ENCODE assay signal across 20 cellular contexts in the genomic region with DNA sequence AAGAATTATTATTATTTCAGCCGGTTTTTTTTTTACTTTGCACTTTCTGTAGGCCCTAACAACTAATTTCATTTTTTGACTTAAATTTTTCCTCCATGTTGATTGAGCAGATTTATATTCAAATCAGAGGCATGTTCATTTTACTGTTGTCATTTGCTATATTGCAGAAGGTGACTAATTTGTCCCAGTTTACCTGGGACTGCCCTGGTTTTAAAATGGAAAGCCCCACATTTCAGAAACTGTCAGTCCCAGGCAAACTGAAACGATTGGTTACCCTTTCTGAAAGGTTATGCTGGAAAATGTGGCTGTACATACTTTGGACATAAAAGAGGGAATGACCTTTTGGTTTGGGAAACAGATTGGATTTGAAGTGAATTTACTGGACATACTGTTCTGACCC.
DNase-seq lines count a peak whose midpoint lies in the region; ATAC-seq lines count a peak whose summit lies in the region.
"Had no signal": no experiment of that assay in that cellular context is flagged by ENCODE, and none has a peak within 500 bp of the region (broad histone marks: within the 10 kb centered on the region; RNA-seq: fewer than 3 reads in every experiment).

No MANE protein-coding gene starts in this region.

- H3K9me3 ChIP-seq in right cardiac atrium (ENCODE audit: control insufficient read depth, low read length), result no peaks in the 10 kb centered on the region
- H3K9me3 ChIP-seq: lower lobe of right lung had no signal

- WGBS in right cardiac atrium, result 75% methylated on average over 2 of the region's 2 CpGs

- no peaks in the 10 kb centered on the region for H3K27me3 ChIP-seq in right cardiac atrium (ENCODE audit: control insufficient read depth, insufficient read depth)
- H3K27me3 ChIP-seq: hepatocyte had no signal

- H3K27ac ChIP-seq in right cardiac atrium (ENCODE audit: low read length), result no peak overlapping the region
- H3K27ac ChIP-seq: hepatocyte, lower lobe of right lung, parathyroid adenoma had no signal

- H3K4me1 ChIP-seq in right cardiac atrium (ENCODE audit: control insufficient read depth, insufficient read depth, low read length), result no peaks in the 10 kb centered on the region
- H3K4me1 ChIP-seq: lower lobe of right lung, parathyroid adenoma had no signal

- H3K4me3 ChIP-seq in right cardiac atrium (ENCODE audit: low read length), result no peak overlapping the region
- H3K4me3 ChIP-seq: hepatocyte, K562, lower lobe of right lung had no signal

- no peak for DNase-seq in SW480 (ENCODE audit: low spot score)
- DNase-seq in right cardiac atrium, result no peak
- DNase-seq in NCI-H2081 treated with DMSO at 0.1 percent for 48 hours (lab: John Stamatoyannopoulos, UW), result no peak
- no peak for DNase-seq in NCI-H1694 (lab: John Stamatoyannopoulos, UW)
- DNase-seq: CD8-positive, alpha-beta T cell; HCEC 1CT; lower lobe of right lung; MV-4-11; NCI-H2029; NCI-H510A treated with DMSO at 0.1 percent for 48 hours; SHP77; stimulated activated CD4-positive, alpha-beta T cell treated with anti-CD3 and anti-CD28 coated beads, Interleukin-2, amount 100 ng/mL, for 24 hours; T-helper 1 cell had no signal

- intact Hi-C loops in right cardiac atrium (cut with DNase I), result no loop called here

- peak; percentile 76 for ATAC-seq in GM18508 (IDR thresholded peaks at IDR 0.05; ENCODE audit: insufficient read depth, unreplicated experiment)
- peak; percentile 43 for ATAC-seq in GM19468 (IDR thresholded peaks at IDR 0.05; ENCODE audit: extremely low read depth, unreplicated experiment)
- peak; percentile 68 for ATAC-seq in HG02852 (IDR thresholded peaks at IDR 0.05; ENCODE audit: unreplicated experiment)
- peak; percentile 38 for ATAC-seq in HG03558 (IDR thresholded peaks at IDR 0.05; ENCODE audit: extremely low read depth, unreplicated experiment)
- no peak for ATAC-seq in right cardiac atrium
- ATAC-seq: CD8-positive, alpha-beta T cell; K562; lower lobe of right lung had no signal

Comparison
In these comparisons a context has a peak if more than half of its experiments do, and no peak if none do; other contexts are left out.
1. ATAC-seq: peak in GM18508 (single experiment), GM19468 (single experiment), HG02852 (single experiment) and HG03558 (single experiment); none in right cardiac atrium (0 of 2).